In the genomic region with DNA sequence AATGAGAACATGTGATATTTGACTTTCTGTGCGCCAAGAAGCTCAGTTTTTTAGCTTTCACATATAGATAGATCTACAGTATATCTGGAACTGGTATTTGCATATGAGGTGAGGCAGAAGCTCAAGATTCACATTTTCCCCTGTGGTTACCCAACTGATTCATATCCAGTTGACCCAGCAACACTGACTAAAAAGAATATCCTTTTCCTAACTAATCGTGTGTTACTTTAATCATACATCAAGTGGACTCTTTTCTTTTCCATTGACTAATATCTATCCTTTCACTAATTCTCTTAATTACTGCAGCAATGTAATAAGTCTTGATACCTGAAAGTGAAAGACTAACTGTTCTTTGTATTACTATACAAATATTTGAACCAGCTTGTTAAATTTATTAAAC, we compare ENCODE assay signal across 21 cellular contexts.
DNase-seq lines count a peak whose midpoint lies in the region; ATAC-seq and TF ChIP-seq lines count a peak whose summit lies in the region.
"Had no signal": no experiment of that assay in that cellular context is flagged by ENCODE, and none has a peak within 500 bp of the region (broad histone marks: within the 10 kb centered on the region; RNA-seq: fewer than 3 reads in every experiment).

No MANE protein-coding gene starts in this region.

- no peak overlapping the region for H3K9ac ChIP-seq in H9 (ENCODE audit: extremely low read depth, insufficient read length, low read length)
- H3K9ac ChIP-seq: BLaER1 treated with 17β-estradiol and CSF1 and Interleukin-3, amounts not matched to agents 10 nM and 100 nM had no signal

- H3K27ac Mint-ChIP-seq in activated naive CD8-positive, alpha-beta T cell treated with anti-CD3 and anti-CD28 coated beads for 36 hours: peak overlapping the region; percentile 79
- no peak overlapping the region for H3K27ac Mint-ChIP-seq in H9
- H3K27ac Mint-ChIP-seq: memory B cell, type B pancreatic cell had no signal

- H3T11ph ChIP-seq in H9 (ENCODE audit: low read length): no peak overlapping the region

- H3K9me3 Mint-ChIP-seq in activated naive CD8-positive, alpha-beta T cell treated with anti-CD3 and anti-CD28 coated beads for 36 hours: peaks cover 37% of the 10 kb centered on the region
- H3K9me3 Mint-ChIP-seq in H9: peaks cover 14 to 22% of the 10 kb centered on the region in 2 experiments

- peak; percentile 53 to 77 for ATAC-seq in activated CD4-positive, CD25-positive, alpha-beta regulatory T cell treated with anti-CD3 and anti-CD28 coated beads, Interleukin-2, amount 50 U/mL, for 24 hours
- ATAC-seq in HG03159 (IDR thresholded peaks at IDR 0.05; ENCODE audit: unreplicated experiment) (peak; percentile 60), HG03025 (IDR thresholded peaks at IDR 0.05; ENCODE audit: low FRiP score, unreplicated experiment) (no peak)
- ATAC-seq: K562 had no signal

- peaks cover 42% of the 10 kb centered on the region for H3K4me1 Mint-ChIP-seq in activated naive CD8-positive, alpha-beta T cell treated with anti-CD3 and anti-CD28 coated beads for 36 hours
- H3K4me1 Mint-ChIP-seq in H9: no peaks in the 10 kb centered on the region
- H3K4me1 Mint-ChIP-seq: memory B cell had no signal

- H4K20me1 ChIP-seq in H9 (ENCODE audit: control insufficient read depth, insufficient read depth, insufficient read length) (no peaks in the 10 kb centered on the region), hepatocyte (ENCODE audit: insufficient read depth, poor library complexity, severe bottlenecking) (no peaks in the 10 kb centered on the region)
- H4K20me1 ChIP-seq: BLaER1 treated with 17β-estradiol and CSF1 and Interleukin-3, amounts not matched to agents 10 nM and 100 nM had no signal

- no peak overlapping the region for H4K8ac ChIP-seq in H9 (replicated peaks; ENCODE audit: insufficient read length, low read depth, low read length)

- no peak overlapping the region for H3K18ac ChIP-seq in H9 (ENCODE audit: insufficient read length, low read depth, low read length)

- H3K36me3 ChIP-seq in hepatocyte (replicated peaks; ENCODE audit: insufficient read depth, low read depth): no peaks in the 10 kb centered on the region
- H3K36me3 ChIP-seq: BLaER1 treated with 17β-estradiol and CSF1 and Interleukin-3, amounts not matched to agents 10 nM and 100 nM had no signal

- H3K14ac ChIP-seq in H9 (ENCODE audit: insufficient read depth, low read length): no peak overlapping the region

- no peak for DNase-seq in activated CD4-positive, CD25-positive, alpha-beta regulatory T cell (lab: John Stamatoyannopoulos, UW)
- peak; percentile 14 for DNase-seq in GM20000 (ENCODE audit: low spot score)
- DNase-seq in activated naive CD8-positive, alpha-beta T cell treated with anti-CD3 and anti-CD28 coated beads for 36 hours: peak; percentile 11
- no peak for DNase-seq in H9
- no peak for DNase-seq in hepatocyte (ENCODE audit: low spot score)
- DNase-seq: central memory CD4-positive, alpha-beta T cell; DMS79 treated with DMSO at 0.1 percent for 48 hours; foreskin melanocyte; HCEC 1CT; NCI-H1105; NCI-H2227 treated with DMSO at 0.1 percent for 48 hours; stimulated activated CD4-positive, alpha-beta T cell treated with anti-CD3 and anti-CD28 coated beads, Interleukin-1b, Interleukin-23, amount 100 ng/mL, for 48 hours; stimulated activated CD8-positive, alpha-beta memory T cell treated with anti-CD3 and anti-CD28 coated beads, Interleukin-4, amount 100 ng/mL, for 48 hours had no signal

- H2BK5ac ChIP-seq in H9 (ENCODE audit: insufficient read length, low read length): no peak overlapping the region

- no peaks in the 10 kb centered on the region for H3K9me2 ChIP-seq in hepatocyte (replicated peaks; ENCODE audit: insufficient read depth)

- H3K79me2 ChIP-seq in H9 (ENCODE audit: insufficient read depth, low read length): no peaks in the 10 kb centered on the region
- H3K79me2 ChIP-seq in hepatocyte: no peaks in the 10 kb centered on the region

- H2AFZ ChIP-seq in H9 (ENCODE audit: low read length) (no peak overlapping the region), hepatocyte (no peak overlapping the region)

- H3K23me2 ChIP-seq in H9 (ENCODE audit: insufficient read length, low read depth, low read length, poor library complexity, severe bottlenecking): no peaks in the 10 kb centered on the region

- no peak overlapping the region for H2BK12ac ChIP-seq in H9 (ENCODE audit: insufficient read length, low read depth, low read length)

- no peak overlapping the region for H4K5ac ChIP-seq in H9 (ENCODE audit: insufficient read length, low read depth, low read length)

- no peak overlapping the region for H2AK5ac ChIP-seq in H9 (ENCODE audit: insufficient read length, low read length)

- H3K27me3 ChIP-seq in H9 (ENCODE audit: insufficient read depth, low read length): no peaks in the 10 kb centered on the region
- no peaks in the 10 kb centered on the region for H3K27me3 ChIP-seq in hepatocyte
- H3K27me3 ChIP-seq: BLaER1 treated with 17β-estradiol and CSF1 and Interleukin-3, amounts not matched to agents 10 nM and 100 nM had no signal

- H3K4me3 ChIP-seq in hepatocyte: no peak overlapping the region
- H3K4me3 ChIP-seq: BLaER1 treated with 17β-estradiol and CSF1 and Interleukin-3, amounts not matched to agents 10 nM and 100 nM; K562 had no signal

- H3K79me1 ChIP-seq in H9 (ENCODE audit: insufficient read depth, low read depth, low read length, poor library complexity, severe bottlenecking): no peaks in the 10 kb centered on the region

- H4K91ac ChIP-seq in H9 (ENCODE audit: insufficient read length, low read depth, low read length): no peak overlapping the region

- H2BK15ac ChIP-seq in H9 (ENCODE audit: low read depth, low read length): no peak overlapping the region

- H3K4me1 ChIP-seq in H9 (ENCODE audit: insufficient read depth, low read length) (no peaks in the 10 kb centered on the region), hepatocyte (ENCODE audit: insufficient read depth) (no peaks in the 10 kb centered on the region)
- H3K4me1 ChIP-seq: BLaER1 treated with 17β-estradiol and CSF1 and Interleukin-3, amounts not matched to agents 10 nM and 100 nM had no signal

- H3K4ac ChIP-seq in H9 (ENCODE audit: low read depth, low read length): no peak overlapping the region

- TF ChIP-seq CTCF in GM20000 (IDR thresholded peaks at IDR 0.05; ENCODE audit: extremely low read depth, missing control alignments) (no peak), H9 (conservative IDR thresholded peaks at IDR 0.05) (no peak), hepatocyte (IDR thresholded peaks at IDR 0.05; ENCODE audit: poor library complexity) (no peak)

- no peaks in the 10 kb centered on the region for H3K9me3 ChIP-seq in H9 (ENCODE audit: control insufficient read depth, low read depth, low read length)
- H3K9me3 ChIP-seq in hepatocyte (ENCODE audit: low read depth): no peaks in the 10 kb centered on the region

- no CpG with 5 or more reads among the region's 2 CpGs for WGBS in H9 (ENCODE audit: extremely low coverage, insufficient read length, low lambda C conversion rate)
- WGBS in hepatocyte (ENCODE audit: low lambda C conversion rate, missing lambda C conversion rate): 92% methylated on average over 2 of the region's 2 CpGs

- H3K27me3 Mint-ChIP-seq in activated naive CD8-positive, alpha-beta T cell treated with anti-CD3 and anti-CD28 coated beads for 36 hours: no peaks in the 10 kb centered on the region
- H3K27me3 Mint-ChIP-seq in H9 (ENCODE audit: low read depth): 0 out of 2 replicates have a peak, but pooled peaks cover 1% of the 10 kb centered on the region
- H3K27me3 Mint-ChIP-seq: memory B cell had no signal

- no peak overlapping the region for H2BK20ac ChIP-seq in H9 (ENCODE audit: low read depth, low read length, poor library complexity, severe bottlenecking)

- no peak overlapping the region for H3K4me3 Mint-ChIP-seq in activated naive CD8-positive, alpha-beta T cell treated with anti-CD3 and anti-CD28 coated beads for 36 hours
- no peak overlapping the region for H3K4me3 Mint-ChIP-seq in H9
- H3K4me3 Mint-ChIP-seq: memory B cell, type B pancreatic cell had no signal

- H3K4me2 ChIP-seq in H9 (ENCODE audit: insufficient read depth, insufficient read length, low read length) (no peak overlapping the region), hepatocyte (no peak overlapping the region)
- H3K4me2 ChIP-seq: BLaER1 treated with 17β-estradiol and CSF1 and Interleukin-3, amounts not matched to agents 10 nM and 100 nM had no signal

- no peak overlapping the region for H3K56ac ChIP-seq in H9 (ENCODE audit: insufficient read length, low read depth, low read length)

- peaks cover 38% of the 10 kb centered on the region for H3K36me3 Mint-ChIP-seq in activated naive CD8-positive, alpha-beta T cell treated with anti-CD3 and anti-CD28 coated beads for 36 hours
- peaks cover 3 to 12% (median 5%) of the 10 kb centered on the region in 3 experiments; a peak in 4 of 7 replicates for H3K36me3 Mint-ChIP-seq in H9 (ENCODE audit: insufficient read depth in 1 of 3, low read depth in 3 of 3)
- H3K36me3 Mint-ChIP-seq: memory B cell had no signal

- H3K23ac ChIP-seq in H9 (ENCODE audit: insufficient read length, low read depth, low read length): no peak overlapping the region

- no peak overlapping the region for H2BK120ac ChIP-seq in H9 (ENCODE audit: low read depth, low read length, poor library complexity, severe bottlenecking)

- H3K27ac ChIP-seq in H9 (ENCODE audit: insufficient read length, low read depth, low read length) (no peak overlapping the region), hepatocyte (no peak overlapping the region)
- H3K27ac ChIP-seq: 22Rv1; BLaER1 treated with 17β-estradiol and CSF1 and Interleukin-3, amounts not matched to agents 10 nM and 100 nM had no signal

Comparison
In these comparisons a context has a peak if more than half of its experiments do, and no peak if none do; other contexts are left out.
1. DNase-seq: peak in GM20000 (single experiment) and activated naive CD8-positive, alpha-beta T cell treated with anti-CD3 and anti-CD28 coated beads for 36 hours (single experiment); none in activated CD4-positive, CD25-positive, alpha-beta regulatory T cell (0 of 4), H9 (single experiment) and hepatocyte (single experiment).